ENCODE assay signal across 8 cellular contexts in the genomic region with DNA sequence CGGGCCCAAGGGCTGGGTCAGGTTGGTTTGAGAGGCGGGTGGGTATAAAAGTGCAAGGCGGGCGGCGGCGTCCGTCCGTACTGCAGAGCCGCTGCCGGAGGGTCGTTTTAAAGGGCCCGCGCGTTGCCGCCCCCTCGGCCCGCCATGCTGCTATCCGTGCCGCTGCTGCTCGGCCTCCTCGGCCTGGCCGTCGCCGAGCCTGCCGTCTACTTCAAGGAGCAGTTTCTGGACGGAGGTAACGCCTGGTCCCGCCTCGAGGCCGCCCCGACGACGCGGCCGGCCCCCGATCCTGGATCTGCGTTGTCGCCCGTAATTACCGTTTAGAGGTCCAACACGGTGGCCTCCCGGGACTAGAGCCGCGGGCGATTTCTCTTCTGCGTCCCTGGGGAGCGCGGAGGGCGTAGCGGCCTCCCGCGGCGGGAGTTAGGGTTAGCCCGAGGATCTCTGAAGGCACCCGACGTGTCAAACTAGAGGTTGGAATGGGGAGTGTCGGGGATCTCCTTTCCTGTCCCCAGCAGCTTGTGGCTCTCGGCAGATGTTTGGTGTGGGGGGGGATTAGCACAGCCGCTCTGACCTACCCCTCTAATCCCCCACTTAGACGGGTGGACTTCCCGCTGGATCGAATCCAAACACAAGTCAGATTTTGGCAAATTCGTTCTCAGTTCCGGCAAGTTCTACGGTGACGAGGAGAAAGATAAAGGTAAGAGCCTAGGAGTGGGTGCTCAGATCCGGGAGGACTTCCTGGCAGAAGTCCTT. TPM values are rescaled to one million over a fixed set of nuclear protein-coding genes. Genes with fewer than 3 reads are reported as not detected.
DNase-seq lines count a peak whose midpoint lies in the region; TF ChIP-seq lines count a peak whose summit lies in the region.

A gene (plus strand): TSS at position 74 of the 756 bp plus-strand sequence. CDS start 71 bp downstream, at position 145.

- H3K27ac ChIP-seq in cardiac muscle cell (peak within 1 kb of the TSS; percentile 94), prostate gland (peak within 1 kb of the TSS; percentile 88 to 90)

- TF ChIP-seq POLR2A in GM15510 (IDR thresholded peaks at IDR 0.05; ENCODE audit: borderline replicate concordance, extremely low read depth, insufficient read length) = peak; percentile 100
- peak; percentile 100 for TF ChIP-seq POLR2A in prostate gland (IDR thresholded peaks at IDR 0.05)

- no peaks in the 10 kb centered on the region for H3K9me3 Mint-ChIP-seq in activated naive CD4-positive, alpha-beta T cell treated with anti-CD3 and anti-CD28 coated beads, Interleukin-2, amount 10 ng/mL, durations not matched to agents 7 days and 5 days

- DNase-seq in A172 (ENCODE audit: low spot score) = peak; percentile 34
- DNase-seq in activated naive CD4-positive, alpha-beta T cell treated with anti-CD3 and anti-CD28 coated beads, Interleukin-2, amount 10 ng/mL, durations not matched to agents 7 days and 5 days = peak; percentile 55
- DNase-seq in cardiac muscle cell (ENCODE audit: low read depth in 1 of 2, low spot score in 1 of 2) = peak in 1 of 2 donors; percentile 45
- no peak for DNase-seq in prostate gland (ENCODE audit: low spot score)
- DNase-seq in NCI-H187 (lab: John Stamatoyannopoulos, UW) = no peak
- DNase-seq in SHP77 (lab: John Stamatoyannopoulos, UW) = no peak

- CTCF ChIA-PET in activated naive CD4-positive, alpha-beta T cell treated with anti-CD3 and anti-CD28 coated beads, Interleukin-2, amount 10 ng/mL, durations not matched to agents 7 days and 5 days (lab: Charles Lee) = interaction anchor here (1.1 to 1.5 kb wide), 2 partner anchors 27 to 54 kb away, joined by 3 to 6 read pairs; no protein-coding TSS in a partner anchor

- H3K4me3 ChIP-seq in cardiac muscle cell (peak within 1 kb of the TSS; percentile 90), prostate gland (peak within 1 kb of the TSS; percentile 99)

- H3K27me3 ChIP-seq in cardiac muscle cell (no peaks in the 10 kb centered on the region), prostate gland (replicated peaks; ENCODE audit: insufficient read depth) (no peaks in the 10 kb centered on the region)

- peak; percentile 12; the same call in 1 of the 2 replicates for TF ChIP-seq CTCF in LNCAP (IDR thresholded peaks at IDR 0.05)
- peak; percentile 2 for TF ChIP-seq CTCF in cardiac muscle cell (IDR thresholded peaks at IDR 0.05; ENCODE audit: low read depth, low read length)
- TF ChIP-seq CTCF in prostate gland (IDR thresholded peaks at IDR 0.05) = peak in 2 of 4 experiments; percentile 21 to 45

- under 1% methylated on average over 61 of the region's 67 CpGs for WGBS in prostate gland

- H3K4me1 Mint-ChIP-seq in activated naive CD4-positive, alpha-beta T cell treated with anti-CD3 and anti-CD28 coated beads, Interleukin-2, amount 10 ng/mL, durations not matched to agents 7 days and 5 days = peaks cover 73% of the 10 kb centered on the region

- peak within 1 kb of the TSS; percentile 99 for H3K4me3 Mint-ChIP-seq in activated naive CD4-positive, alpha-beta T cell treated with anti-CD3 and anti-CD28 coated beads, Interleukin-2, amount 10 ng/mL, durations not matched to agents 7 days and 5 days

- H3K9me3 ChIP-seq in cardiac muscle cell (ENCODE audit: low read depth) (no peaks in the 10 kb centered on the region), prostate gland (no peaks in the 10 kb centered on the region)

- H3K36me3 ChIP-seq in cardiac muscle cell (peaks cover 32% of the 10 kb centered on the region), prostate gland (peaks cover 14 to 16% of the 10 kb centered on the region in 2 donors)

- no peaks in the 10 kb centered on the region for H3K27me3 Mint-ChIP-seq in activated naive CD4-positive, alpha-beta T cell treated with anti-CD3 and anti-CD28 coated beads, Interleukin-2, amount 10 ng/mL, durations not matched to agents 7 days and 5 days

- H3K36me3 Mint-ChIP-seq in activated naive CD4-positive, alpha-beta T cell treated with anti-CD3 and anti-CD28 coated beads, Interleukin-2, amount 10 ng/mL, durations not matched to agents 7 days and 5 days = peaks cover 49% of the 10 kb centered on the region

- intact Hi-C loops in prostate gland (cut with DNase I) = loop anchor here (10.0 kb wide), 1 partner anchor 54 kb away; a partner anchor contains a TSS

- H3K4me1 ChIP-seq in cardiac muscle cell (ENCODE audit: low read depth) = peaks cover 12% of the 10 kb centered on the region
- H3K4me1 ChIP-seq in prostate gland (replicated peaks) = peaks cover 27% of the 10 kb centered on the region

- peak within 1 kb of the TSS; percentile 96 for H3K27ac Mint-ChIP-seq in activated naive CD4-positive, alpha-beta T cell treated with anti-CD3 and anti-CD28 coated beads, Interleukin-2, amount 10 ng/mL, durations not matched to agents 7 days and 5 days

RNA-seq across cellular contexts. Expression of the gene that starts here (rescaled TPM):
- total RNA-seq in A172 (2014; rRNA removed; shearing (Covaris generic)) = 1,790 and 1,863 TPM in 2 replicates
- total RNA-seq in cardiac muscle cell (615 and 1,390 TPM in 2 replicates), prostate gland (100 to 1,000 TPM; 532 to 980 TPM)
- 338 and 856 TPM in 2 replicates for polyA plus RNA-seq in cardiac muscle cell

Comparison
In these comparisons a context has a peak if more than half of its experiments do, and no peak if none do; other contexts are left out.
1. DNase-seq: peak in A172 (single experiment) and activated naive CD4-positive, alpha-beta T cell treated with anti-CD3 and anti-CD28 coated beads, Interleukin-2, amount 10 ng/mL, durations not matched to agents 7 days and 5 days (single experiment); none in prostate gland (single experiment), NCI-H187 (0 of 2) and SHP77 (0 of 2).